1 cellular context compared by ENCODE assay signal in genomic region chr5:84436866-84437265, GRCh38.
TF ChIP-seq lines count a peak whose summit lies in the region.

No MANE protein-coding gene starts in this region.

TF ChIP-seq in HCT116, 20 proteins besides CTCF, POLR2A, EP300 and RAD21 (continued from another document):
- no peak for TF ChIP-seq REST (IDR thresholded peaks at IDR 0.05; ENCODE audit: low read depth)
- no peak for TF ChIP-seq ATF3 (IDR thresholded peaks at IDR 0.05)
- no peak for TF ChIP-seq EZH2phosphoT487 (IDR thresholded peaks at IDR 0.05; ENCODE audit: borderline replicate concordance)
- no peak for TF ChIP-seq SRF (IDR thresholded peaks at IDR 0.05; ENCODE audit: low read depth)
